Comparison of ENCODE assay signal across 35 cellular contexts in the genomic region with DNA sequence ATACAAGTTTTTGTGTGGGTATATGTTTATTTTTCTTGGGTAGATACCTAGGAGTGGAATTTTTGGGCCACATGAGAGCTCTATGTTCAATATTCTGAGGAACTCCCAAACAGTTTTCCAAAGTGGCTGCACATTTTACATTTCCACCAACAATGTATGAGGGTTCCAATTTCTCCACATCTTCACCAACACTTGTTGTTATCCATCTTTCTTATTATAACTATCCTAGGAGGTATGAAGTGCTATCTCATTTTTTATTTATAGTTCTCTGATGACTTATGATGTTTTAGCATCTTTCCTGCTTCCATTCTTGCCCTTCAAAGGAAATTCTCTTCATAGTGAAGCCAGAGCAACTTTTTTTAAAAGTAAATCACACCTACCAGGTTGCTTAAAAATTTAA.
"Had no signal": no experiment of that assay in that cellular context is flagged by ENCODE, and none has a peak within 500 bp of the region (broad histone marks: within the 10 kb centered on the region; RNA-seq: fewer than 3 reads in every experiment).

No MANE protein-coding gene starts in this region.

- H3K27me3 ChIP-seq: MG63 had no signal

- H3K4me3 ChIP-seq: MG63 had no signal

- H3K36me3 ChIP-seq: MG63 had no signal

- DNase-seq: Karpas-422, Kasumi-1, MG63, MV-4-11, NCI-H1048, NCI-H1092, NCI-H1092 treated with DMSO at 0.1 percent for 48 hours, NCI-H1105, NCI-H1105 treated with DMSO at 0.1 percent for 48 hours, NCI-H1417, NCI-H1417 treated with DMSO at 0.1 percent for 48 hours, NCI-H1436, NCI-H1436 treated with DMSO at 0.1 percent for 48 hours, NCI-H146, NCI-H1694, NCI-H1694 treated with DMSO at 0.1 percent for 48 hours, NCI-H187, NCI-H187 treated with DMSO at 0.1 percent for 48 hours, NCI-H1930, NCI-H2029, NCI-H2029 treated with DMSO at 0.1 percent for 48 hours, NCI-H2081, NCI-H2081 treated with DMSO at 0.1 percent for 48 hours, NCI-H2107, NCI-H2171, NCI-H2171 treated with DMSO at 0.1 percent for 48 hours, NCI-H2227 treated with DMSO at 0.1 percent for 48 hours, NCI-H226, NCI-H345, NCI-H446, NCI-H446 treated with DMSO at 0.1 percent for 48 hours, NCI-H510A, NCI-H510A treated with DMSO at 0.1 percent for 48 hours, NCI-H524, NCI-H524 treated with DMSO at 0.1 percent for 48 hours had no signal
